In genomic region chr10:84078771-84079170, GRCh38 we compare ENCODE assay signal across 1 cellular context.
TF ChIP-seq lines count a peak whose summit lies in the region.

No MANE protein-coding gene starts in this region.

TF ChIP-seq in K562, 482 proteins besides CTCF, POLR2A, EP300 and RAD21 (continued from another document):
- TF ChIP-seq DEAF1 (CRISPR knock-in tag; IDR thresholded peaks at IDR 0.05) (no peak), KLF1 (tag; IDR thresholded peaks at IDR 0.05) (no peak)
